In the genomic region with DNA sequence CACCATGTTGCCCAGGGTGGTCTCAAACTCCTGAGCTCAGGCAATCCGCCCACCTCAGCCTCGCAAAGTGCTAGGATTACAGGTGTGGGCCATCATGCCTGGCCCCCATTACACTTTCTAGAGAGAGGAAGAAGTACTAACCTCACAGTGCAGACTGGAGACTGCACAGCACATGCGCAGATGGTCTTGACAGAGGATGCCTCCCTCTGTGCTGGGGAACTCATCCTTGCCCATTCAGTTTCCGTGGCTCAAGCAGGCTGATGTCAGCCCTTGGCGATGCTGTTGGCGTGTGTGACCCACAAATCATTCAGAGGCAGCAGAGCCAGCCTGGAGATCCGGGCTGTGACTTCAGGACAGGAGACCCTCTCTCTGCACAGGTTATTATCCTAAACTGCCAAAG, we compare ENCODE assay signal across 21 cellular contexts. TPM values are rescaled to one million over a fixed set of nuclear protein-coding genes. Genes with fewer than 3 reads are reported as not detected.
"Had no signal": no experiment of that assay in that cellular context is flagged by ENCODE, and none has a peak within 500 bp of the region (broad histone marks: within the 10 kb centered on the region; RNA-seq: fewer than 3 reads in every experiment).

No MANE protein-coding gene starts in this region.

- H3K27me3 Mint-ChIP-seq: natural killer cell treated with Interleukin-12 subunit alpha and Interleukin-12 subunit beta and Interleukin-15 and Interleukin-18, amount 100 ng/mL, for 72 hours had no signal

- H3K36me3 Mint-ChIP-seq: natural killer cell treated with Interleukin-12 subunit alpha and Interleukin-12 subunit beta and Interleukin-15 and Interleukin-18, amount 100 ng/mL, for 72 hours had no signal

- H3K9me3 ChIP-seq: adrenal gland, right lobe of liver, thoracic aorta had no signal

- H3K36me3 ChIP-seq: adrenal gland, right lobe of liver, thoracic aorta had no signal

- H3K4me3 Mint-ChIP-seq: activated CD4-positive, alpha-beta memory T cell treated with anti-CD3 and anti-CD28 coated beads for 36 hours; activated CD8-positive, alpha-beta memory T cell treated with anti-CD3 and anti-CD28 coated beads, Interleukin-2, amount 10 ng/mL, durations not matched to agents 7 days and 5 days; activated naive CD4-positive, alpha-beta T cell treated with anti-CD3 and anti-CD28 coated beads, Interleukin-2, amount 10 ng/mL, durations not matched to agents 7 days and 5 days; natural killer cell treated with Interleukin-12 subunit alpha and Interleukin-12 subunit beta and Interleukin-15 and Interleukin-18, amount 100 ng/mL, for 72 hours; stimulated activated naive CD8-positive, alpha-beta T cell treated with anti-CD3 and anti-CD28 coated beads, Interleukin-15, amount 100 ng/mL, for 72 hours had no signal

- H3K27ac Mint-ChIP-seq: activated CD4-positive, alpha-beta memory T cell treated with anti-CD3 and anti-CD28 coated beads for 36 hours; activated CD8-positive, alpha-beta memory T cell treated with anti-CD3 and anti-CD28 coated beads, Interleukin-2, amount 10 ng/mL, durations not matched to agents 7 days and 5 days; activated naive CD4-positive, alpha-beta T cell treated with anti-CD3 and anti-CD28 coated beads, Interleukin-2, amount 10 ng/mL, durations not matched to agents 7 days and 5 days; stimulated activated naive CD8-positive, alpha-beta T cell treated with anti-CD3 and anti-CD28 coated beads, Interleukin-15, amount 100 ng/mL, for 72 hours had no signal

- DNase-seq: activated CD4-positive, alpha-beta memory T cell treated with anti-CD3 and anti-CD28 coated beads for 36 hours; activated CD4-positive, alpha-beta T cell treated with anti-CD3 and anti-CD28 coated beads for 1 hour; activated CD8-positive, alpha-beta memory T cell treated with anti-CD3 and anti-CD28 coated beads, Interleukin-2, amount 10 ng/mL, durations not matched to agents 7 days and 5 days; activated naive CD4-positive, alpha-beta T cell treated with anti-CD3 and anti-CD28 coated beads, Interleukin-2, amount 10 ng/mL, durations not matched to agents 7 days and 5 days; activated T-cell treated with anti-CD3 and anti-CD28 coated beads, Interleukin-2, amount 50 U/mL, for 1 hour; adrenal gland; hippocampal formation; kidney; left ventricle myocardium superior; mesenchymal stem cell; right lobe of liver; stimulated activated naive CD8-positive, alpha-beta T cell treated with anti-CD3 and anti-CD28 coated beads, Interleukin-15, amount 100 ng/mL, for 72 hours; T-helper 9 cell had no signal

- H3K27ac ChIP-seq: right lobe of liver, thoracic aorta had no signal

- ATAC-seq: activated CD8-positive, alpha-beta memory T cell treated with anti-CD3 and anti-CD28 coated beads, Interleukin-2, amount 10 ng/mL, durations not matched to agents 7 days and 5 days; left ventricle myocardium superior; natural killer cell treated with Interleukin-12 subunit alpha and Interleukin-12 subunit beta and Interleukin-15 and Interleukin-18, amount 100 ng/mL, for 72 hours; right lobe of liver; stimulated activated naive CD8-positive, alpha-beta T cell treated with anti-CD3 and anti-CD28 coated beads, Interleukin-15, amount 100 ng/mL, for 72 hours had no signal

- H3K9me3 Mint-ChIP-seq: natural killer cell treated with Interleukin-12 subunit alpha and Interleukin-12 subunit beta and Interleukin-15 and Interleukin-18, amount 100 ng/mL, for 72 hours had no signal

- H3K27me3 ChIP-seq: adrenal gland, right lobe of liver had no signal

- H3K4me3 ChIP-seq: adrenal gland, right lobe of liver, smooth muscle cell, thoracic aorta had no signal

RNA-seq across cellular contexts. Expression of a gene that starts 14.6 kb away (rescaled TPM):
- total RNA-seq: activated CD4-positive, alpha-beta memory T cell treated with anti-CD3 and anti-CD28 coated beads for 36 hours; activated CD8-positive, alpha-beta memory T cell treated with anti-CD3 and anti-CD28 coated beads, Interleukin-2, amount 10 ng/mL, durations not matched to agents 7 days and 5 days; chondrocyte; glomerular endothelial cell; natural killer cell treated with Interleukin-12 subunit alpha and Interleukin-12 subunit beta and Interleukin-15 and Interleukin-18, amount 100 ng/mL, for 72 hours; osteoblast; pulmonary artery endothelial cell; smooth muscle cell had no signal

RNA-seq across cellular contexts. Expression of a gene that starts 56.8 kb away (rescaled TPM):
- total RNA-seq: activated CD4-positive, alpha-beta memory T cell treated with anti-CD3 and anti-CD28 coated beads for 36 hours; activated CD8-positive, alpha-beta memory T cell treated with anti-CD3 and anti-CD28 coated beads, Interleukin-2, amount 10 ng/mL, durations not matched to agents 7 days and 5 days; adrenal gland; chondrocyte; glomerular endothelial cell; kidney; left ventricle myocardium superior; natural killer cell treated with Interleukin-12 subunit alpha and Interleukin-12 subunit beta and Interleukin-15 and Interleukin-18, amount 100 ng/mL, for 72 hours; osteoblast; pulmonary artery endothelial cell; right lobe of liver; ureter had no signal
